ENCODE assay signal across 8 cellular contexts in genomic region chr9:129176786-129177442, GRCh38. TPM values are rescaled to one million over a fixed set of nuclear protein-coding genes. Genes with fewer than 3 reads are reported as not detected.
DNase-seq lines count a peak whose midpoint lies in the region; TF ChIP-seq lines count a peak whose summit lies in the region.

No MANE protein-coding gene starts in this region.

- H3K4me3 ChIP-seq in AG04450 (ENCODE audit: low read depth, low read length), result peak overlapping the region; percentile 91

- CTCF ChIA-PET in AG04450 (lab: Charles Lee), result interaction anchor here (13.5 kb wide), 1 partner anchor 36 kb away, joined by 145 read pairs; no protein-coding TSS in a partner anchor

- peak overlapping the region; percentile 96 for H3K27ac ChIP-seq in AG04450 (ENCODE audit: low read depth, low read length)

- DNase-seq in AG04450 (ENCODE audit: low read depth, low spot score) (no peak), GM13977 (ENCODE audit: low spot score) (peak; percentile 59), endothelial cell (ENCODE audit: low spot score) (peak; percentile 57), myocyte (ENCODE audit: low read depth) (peak; percentile 61), cerebellar nuclear complex (lab: John Stamatoyannopoulos, UW) (no peak), NK-92 (lab: John Stamatoyannopoulos, UW; ENCODE audit: unreplicated experiment) (no peak), T1000 (lab: John Stamatoyannopoulos, UW) (no peak)

- peak overlapping the region; percentile 15 for H3K27ac Mint-ChIP-seq in T-helper 1 cell treated with Interleukin-12 subunit alpha and Interleukin-12 subunit beta and Interleukin-4 antibody, amounts not matched to agents 30 μg/mL and 1 μg/mL, for 36 hours
- H3K27ac Mint-ChIP-seq in endothelial cell (ENCODE audit: unreplicated experiment), result no peak overlapping the region

- peaks cover 17% of the 10 kb centered on the region for H3K27me3 Mint-ChIP-seq in T-helper 1 cell treated with Interleukin-12 subunit alpha and Interleukin-12 subunit beta and Interleukin-4 antibody, amounts not matched to agents 30 μg/mL and 1 μg/mL, for 36 hours (ENCODE audit: low read depth)
- peaks cover 15% of the 10 kb centered on the region for H3K27me3 Mint-ChIP-seq in endothelial cell (ENCODE audit: unreplicated experiment)

- no peaks in the 10 kb centered on the region for H3K36me3 Mint-ChIP-seq in T-helper 1 cell treated with Interleukin-12 subunit alpha and Interleukin-12 subunit beta and Interleukin-4 antibody, amounts not matched to agents 30 μg/mL and 1 μg/mL, for 36 hours (ENCODE audit: low read depth)
- H3K36me3 Mint-ChIP-seq in endothelial cell (ENCODE audit: low read depth, unreplicated experiment), result peaks cover under 1% of the 10 kb centered on the region

- peaks cover 13% of the 10 kb centered on the region for H3K4me1 Mint-ChIP-seq in T-helper 1 cell treated with Interleukin-12 subunit alpha and Interleukin-12 subunit beta and Interleukin-4 antibody, amounts not matched to agents 30 μg/mL and 1 μg/mL, for 36 hours (ENCODE audit: low read depth)
- H3K4me1 Mint-ChIP-seq in endothelial cell (ENCODE audit: unreplicated experiment), result peaks cover 6% of the 10 kb centered on the region

- no peaks in the 10 kb centered on the region for H3K27me3 ChIP-seq in AG04450 (ENCODE audit: control insufficient read depth, insufficient read depth, low read length)

- H3K4me3 Mint-ChIP-seq in T-helper 1 cell treated with Interleukin-12 subunit alpha and Interleukin-12 subunit beta and Interleukin-4 antibody, amounts not matched to agents 30 μg/mL and 1 μg/mL, for 36 hours, result peak overlapping the region; percentile 84
- H3K4me3 Mint-ChIP-seq in endothelial cell (ENCODE audit: unreplicated experiment), result peak overlapping the region; percentile 91

- no peak for TF ChIP-seq CTCF in AG04450 (IDR thresholded peaks at IDR 0.05; ENCODE audit: low read depth, low read length)
- TF ChIP-seq CTCF in GM13977 (IDR thresholded peaks at IDR 0.05; ENCODE audit: extremely low read depth, insufficient read depth, missing control alignments), result no peak
- TF ChIP-seq CTCF in endothelial cell (IDR thresholded peaks at IDR 0.05; ENCODE audit: unreplicated experiment), result no peak

- POLR2A ChIA-PET in AG04450 (lab: Yijun Ruan, JAX), result interaction anchor here (0.5 to 2.2 kb wide), 18 partner anchors 9 to 453 kb away, joined by 3 to 44 read pairs (median 9); no protein-coding TSS in a partner anchor

- no peaks in the 10 kb centered on the region; the same call in 1 of the 2 replicates for H3K9me3 ChIP-seq in AG04450 (ENCODE audit: control insufficient read depth, insufficient read depth, low read length)

- in situ Hi-C loops in GM13977 (cut with MboI; ENCODE audit: low pct_unique_long_range_greater_than_20kb, low sequenced_read_pairs, unreplicated experiment), result no loop called here

- H3K9me3 Mint-ChIP-seq in T-helper 1 cell treated with Interleukin-12 subunit alpha and Interleukin-12 subunit beta and Interleukin-4 antibody, amounts not matched to agents 30 μg/mL and 1 μg/mL, for 36 hours, result no peaks in the 10 kb centered on the region
- no peaks in the 10 kb centered on the region for H3K9me3 Mint-ChIP-seq in endothelial cell (ENCODE audit: unreplicated experiment)

RNA-seq across cellular contexts. Expression of gene IER5L, which starts 1.1 kb away (rescaled TPM):
- polyA plus RNA-seq in AG04450 (2011; rRNA removed), result 4.9 TPM in 2 replicates
- 4.7 and 6.5 TPM in 2 replicates for polyA minus RNA-seq in AG04450 (2011; rRNA and poly(A)+ RNA removed)
- 5.2 TPM for total RNA-seq in endothelial cell (ENCODE audit: unreplicated experiment)
- 27.9 and 38.4 TPM in 2 replicates for total RNA-seq in myocyte
- 14.9 TPM for polyA plus RNA-seq in myocyte (2012)

Comparison
In these comparisons a context has a peak if more than half of its experiments do, and no peak if none do; other contexts are left out.
1. DNase-seq: peak in GM13977 (single experiment), endothelial cell (single experiment) and myocyte (single experiment); none in AG04450 (single experiment), cerebellar nuclear complex (0 of 2), NK-92 (single experiment) and T1000 (single experiment).